1 cellular context compared by ENCODE assay signal in genomic region chr4:113068771-113069170, GRCh38. TPM values are rescaled to one million over a fixed set of nuclear protein-coding genes. Genes with fewer than 3 reads are reported as not detected.
"Had no signal": no experiment of that assay in that cellular context is flagged by ENCODE, and none has a peak within 500 bp of the region (broad histone marks: within the 10 kb centered on the region; RNA-seq: fewer than 3 reads in every experiment).

No MANE protein-coding gene starts in this region.

RNA-seq across cellular contexts. Expression of gene ANK2, which starts 19.3 kb away (rescaled TPM):
- polyA plus RNA-seq: K562 had no signal
